ENCODE assay signal across 12 cellular contexts in the genomic region with DNA sequence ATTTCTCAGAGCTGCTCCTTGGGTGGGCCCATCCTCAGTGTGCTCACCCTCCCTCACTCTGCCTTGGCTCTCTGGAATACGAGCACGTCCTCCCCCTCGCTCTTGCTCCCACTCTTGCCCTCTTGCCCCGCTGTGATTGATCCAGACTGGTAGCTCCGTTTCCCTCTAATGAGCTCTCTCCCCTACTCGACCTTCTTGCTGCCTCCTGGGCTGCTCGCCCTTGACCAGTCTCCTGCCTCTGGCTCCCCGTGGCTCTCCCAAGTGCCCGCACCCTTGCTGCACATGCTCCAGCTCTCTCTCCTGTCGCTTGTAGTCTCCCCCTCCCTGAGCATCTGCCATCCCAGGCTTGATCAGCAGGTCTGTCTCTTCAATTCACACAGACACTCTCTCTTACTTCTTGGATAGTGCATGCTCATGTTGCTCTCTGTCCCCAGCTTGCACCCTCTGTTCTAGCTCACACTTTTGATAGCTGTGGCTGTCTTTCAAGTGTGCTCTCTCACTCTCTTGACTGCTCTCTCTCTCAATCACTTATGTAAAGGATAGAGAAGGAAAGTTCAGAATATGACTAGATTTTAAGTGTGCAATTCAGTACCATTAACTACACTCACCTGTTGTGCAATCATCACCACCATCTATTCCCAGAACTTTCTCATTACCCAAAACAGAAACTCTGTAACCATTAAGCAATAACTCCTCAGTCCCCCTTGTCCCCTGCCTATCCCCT. TPM values are rescaled to one million over a fixed set of nuclear protein-coding genes. Genes with fewer than 3 reads are reported as not detected.
A peak's percentile ranks its signal among the peaks of the same experiment; 100 is the strongest.
DNase-seq lines count a peak whose midpoint lies in the region; ATAC-seq and TF ChIP-seq lines count a peak whose summit lies in the region.
"Had no signal": no experiment of that assay in that cellular context is flagged by ENCODE, and none has a peak within 500 bp of the region (broad histone marks: within the 10 kb centered on the region; RNA-seq: fewer than 3 reads in every experiment).

No MANE protein-coding gene starts in this region.

- H3K36me3 ChIP-seq in upper lobe of left lung: no peaks in the 10 kb centered on the region
- no peaks in the 10 kb centered on the region for H3K36me3 ChIP-seq in smooth muscle cell (ENCODE audit: low read depth)

- TF ChIP-seq CTCF in upper lobe of left lung (IDR thresholded peaks at IDR 0.05) (no peak), smooth muscle cell (IDR thresholded peaks at IDR 0.05; ENCODE audit: borderline replicate concordance, insufficient read depth, poor library complexity, severe bottlenecking) (no peak)

- H3K9me3 Mint-ChIP-seq in T-helper 1 cell treated with Interleukin-12 subunit alpha and Interleukin-12 subunit beta and Interleukin-4 antibody, amounts not matched to agents 30 μg/mL and 1 μg/mL, for 36 hours: no peaks in the 10 kb centered on the region
- H3K9me3 Mint-ChIP-seq in activated naive CD4-positive, alpha-beta T cell treated with anti-CD3 and anti-CD28 coated beads, Interleukin-2, amount 10 ng/mL, durations not matched to agents 7 days and 5 days: no peaks in the 10 kb centered on the region
- H3K9me3 Mint-ChIP-seq: neural crest cell had no signal

- H3K27ac ChIP-seq in angular gyrus (ENCODE audit: low read depth, low read length): peak overlapping the region; percentile 62
- peak overlapping the region in 3 of 4 donors; percentile 10 to 77 (median 14) for H3K27ac ChIP-seq in upper lobe of left lung
- no peak overlapping the region for H3K27ac ChIP-seq in smooth muscle cell (ENCODE audit: low read depth)

- H3K4me1 ChIP-seq in upper lobe of left lung (peaks cover 0 to 38% (median 21%) of the 10 kb centered on the region in 4 donors), smooth muscle cell (ENCODE audit: low read depth) (peaks cover 17% of the 10 kb centered on the region)

- no peaks in the 10 kb centered on the region for H3K79me2 ChIP-seq in smooth muscle cell (ENCODE audit: low read depth)

- TF ChIP-seq POLR2A in upper lobe of left lung (IDR thresholded peaks at IDR 0.05): peak in 1 of 4 donors; percentile 20

- H4K20me1 ChIP-seq in smooth muscle cell (ENCODE audit: low read depth): no peaks in the 10 kb centered on the region

- 50 to 61% methylated on average over 10 of the region's 10 CpGs for WGBS in upper lobe of left lung, 2 donors
- 62% methylated on average over 10 of the region's 10 CpGs for WGBS in smooth muscle cell (ENCODE audit: low lambda C conversion rate)

- H3K9me3 ChIP-seq in upper lobe of left lung (no peaks in the 10 kb centered on the region), smooth muscle cell (replicated peaks; ENCODE audit: low read depth) (no peaks in the 10 kb centered on the region)
- H3K9me3 ChIP-seq: adrenal gland had no signal

- no peak overlapping the region for H3K4me2 ChIP-seq in smooth muscle cell

- H3K27me3 ChIP-seq in upper lobe of left lung: no peaks in the 10 kb centered on the region
- H3K27me3 ChIP-seq in smooth muscle cell (ENCODE audit: low read depth): no peaks in the 10 kb centered on the region
- H3K27me3 ChIP-seq: adrenal gland had no signal

- no peak overlapping the region for H3K4me3 Mint-ChIP-seq in T-helper 1 cell treated with Interleukin-12 subunit alpha and Interleukin-12 subunit beta and Interleukin-4 antibody, amounts not matched to agents 30 μg/mL and 1 μg/mL, for 36 hours
- H3K4me3 Mint-ChIP-seq in activated naive CD4-positive, alpha-beta T cell treated with anti-CD3 and anti-CD28 coated beads, Interleukin-2, amount 10 ng/mL, durations not matched to agents 7 days and 5 days: no peak overlapping the region
- H3K4me3 Mint-ChIP-seq: neural crest cell had no signal

- ATAC-seq in left lobe of liver (peak; percentile 61), upper lobe of left lung (ENCODE audit: low FRiP score in 2 of 2) (no peak)

- CTCF ChIA-PET in activated naive CD4-positive, alpha-beta T cell treated with anti-CD3 and anti-CD28 coated beads, Interleukin-2, amount 10 ng/mL, durations not matched to agents 7 days and 5 days (lab: Charles Lee): interaction anchor here (1.3 kb wide), 2 partner anchors 14 to 76 kb away, joined by 3 to 6 read pairs; no protein-coding TSS in a partner anchor

- H3K9ac ChIP-seq in smooth muscle cell (ENCODE audit: low read depth): no peak overlapping the region

- peak overlapping the region; percentile 6 for H3K27ac Mint-ChIP-seq in T-helper 1 cell treated with Interleukin-12 subunit alpha and Interleukin-12 subunit beta and Interleukin-4 antibody, amounts not matched to agents 30 μg/mL and 1 μg/mL, for 36 hours
- H3K27ac Mint-ChIP-seq in activated naive CD4-positive, alpha-beta T cell treated with anti-CD3 and anti-CD28 coated beads, Interleukin-2, amount 10 ng/mL, durations not matched to agents 7 days and 5 days: no peak overlapping the region

- peaks cover 44% of the 10 kb centered on the region for H3K27me3 Mint-ChIP-seq in T-helper 1 cell treated with Interleukin-12 subunit alpha and Interleukin-12 subunit beta and Interleukin-4 antibody, amounts not matched to agents 30 μg/mL and 1 μg/mL, for 36 hours (ENCODE audit: low read depth)
- peaks cover 38% of the 10 kb centered on the region for H3K27me3 Mint-ChIP-seq in activated naive CD4-positive, alpha-beta T cell treated with anti-CD3 and anti-CD28 coated beads, Interleukin-2, amount 10 ng/mL, durations not matched to agents 7 days and 5 days

- H3K36me3 Mint-ChIP-seq in T-helper 1 cell treated with Interleukin-12 subunit alpha and Interleukin-12 subunit beta and Interleukin-4 antibody, amounts not matched to agents 30 μg/mL and 1 μg/mL, for 36 hours (ENCODE audit: low read depth): no peaks in the 10 kb centered on the region
- no peaks in the 10 kb centered on the region for H3K36me3 Mint-ChIP-seq in activated naive CD4-positive, alpha-beta T cell treated with anti-CD3 and anti-CD28 coated beads, Interleukin-2, amount 10 ng/mL, durations not matched to agents 7 days and 5 days

- no peak overlapping the region for H3K4me3 ChIP-seq in upper lobe of left lung
- H3K4me3 ChIP-seq in smooth muscle cell: no peak overlapping the region
- H3K4me3 ChIP-seq: adrenal gland had no signal

- peaks cover 9% of the 10 kb centered on the region for H3F3A ChIP-seq in smooth muscle cell (ENCODE audit: low read depth)

- TF ChIP-seq EP300 in upper lobe of left lung (IDR thresholded peaks at IDR 0.05): peak in 1 of 4 donors; percentile 84

- H2AFZ ChIP-seq in smooth muscle cell (ENCODE audit: low read depth): no peak overlapping the region

- DNase-seq in T-helper 1 cell (no peak), left lobe of liver (ENCODE audit: low spot score) (no peak), upper lobe of left lung (peak in 1 of 2 donors; percentile 38), NCI-H510A treated with DMSO at 0.1 percent for 48 hours (lab: John Stamatoyannopoulos, UW) (no peak), smooth muscle cell (lab: John Stamatoyannopoulos, UW; ENCODE audit: unreplicated experiment) (no peak)
- no peak for DNase-seq in activated naive CD4-positive, alpha-beta T cell treated with anti-CD3 and anti-CD28 coated beads, Interleukin-2, amount 10 ng/mL, durations not matched to agents 7 days and 5 days

- peaks cover 14% of the 10 kb centered on the region for H3K4me1 Mint-ChIP-seq in T-helper 1 cell treated with Interleukin-12 subunit alpha and Interleukin-12 subunit beta and Interleukin-4 antibody, amounts not matched to agents 30 μg/mL and 1 μg/mL, for 36 hours (ENCODE audit: low read depth)
- peaks cover 39% of the 10 kb centered on the region for H3K4me1 Mint-ChIP-seq in activated naive CD4-positive, alpha-beta T cell treated with anti-CD3 and anti-CD28 coated beads, Interleukin-2, amount 10 ng/mL, durations not matched to agents 7 days and 5 days

RNA-seq across cellular contexts. Expression of a gene that starts 51.1 kb away (rescaled TPM):
- 48.0 TPM for total RNA-seq in left lobe of liver
- 100 to 1,000 TPM; 103 to 173 (median 129) TPM for total RNA-seq in upper lobe of left lung
- 42.4 and 54.9 TPM in 2 replicates for total RNA-seq in smooth muscle cell
- 90.9 and 109 TPM in 2 replicates for polyA plus RNA-seq in smooth muscle cell

RNA-seq across cellular contexts. Expression of a gene that starts 58.9 kb away (rescaled TPM):
- not detected for total RNA-seq in left lobe of liver
- total RNA-seq in upper lobe of left lung: under 1 TPM in 2 of 6 donors, not detected in 4; 0.79 to 0.91 TPM
- total RNA-seq in smooth muscle cell: not detected in 2 replicates
- not detected in 2 replicates for polyA plus RNA-seq in smooth muscle cell
- total RNA-seq: dermis microvascular lymphatic vessel endothelial cell, neural crest cell, urinary bladder had no signal
- polyA plus RNA-seq: urinary bladder had no signal
